In the genomic region with DNA sequence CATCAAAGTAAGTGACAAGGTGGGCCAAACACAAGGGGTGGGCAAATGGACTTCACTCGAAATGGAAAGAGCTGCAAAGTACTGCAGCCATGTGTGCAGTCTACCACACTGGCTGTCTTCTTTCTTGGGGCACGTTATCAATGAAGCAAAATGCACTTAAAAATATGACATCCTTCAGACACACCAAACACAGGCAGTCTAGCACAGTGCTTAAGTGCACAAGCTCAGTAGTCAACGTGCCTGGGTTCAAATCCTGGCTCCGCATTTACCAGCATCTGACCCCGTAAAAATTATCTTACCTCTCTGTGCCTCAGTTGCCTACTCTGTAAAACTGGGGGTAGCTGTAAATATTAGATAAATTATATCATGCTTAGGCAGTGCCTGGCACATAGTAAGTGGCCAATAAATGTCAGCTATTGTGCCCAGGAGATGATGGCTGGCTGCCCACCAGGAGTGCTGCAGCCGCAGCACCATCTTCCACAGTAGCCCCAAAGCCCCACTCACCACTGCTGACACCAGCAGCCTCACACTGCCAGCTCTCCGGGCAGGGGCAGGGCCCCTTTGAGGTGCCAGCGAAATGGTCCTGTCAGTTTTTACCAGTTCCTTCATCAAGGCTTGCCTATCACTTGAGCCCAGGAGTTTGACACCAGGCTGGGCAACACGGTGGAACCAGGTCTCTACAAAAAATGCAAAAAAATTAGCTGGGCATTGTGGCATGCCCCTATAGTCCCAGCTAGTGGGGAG, we compare ENCODE assay signal across 21 cellular contexts.
"Had no signal": no experiment of that assay in that cellular context is flagged by ENCODE, and none has a peak within 500 bp of the region (broad histone marks: within the 10 kb centered on the region; RNA-seq: fewer than 3 reads in every experiment).

No MANE protein-coding gene starts in this region.

- H3K36me3 Mint-ChIP-seq: activated naive CD8-positive, alpha-beta T cell; memory B cell; neural progenitor cell; T-cell; WTC11 had no signal

- H3K27me3 Mint-ChIP-seq: memory B cell; stimulated activated naive CD8-positive, alpha-beta T cell treated with anti-CD3 and anti-CD28 coated beads, Interleukin-15, Interleukin-2, amounts not matched to agents 100 ng/mL and 50 ng/mL, for 24 hours had no signal

- H3K27ac ChIP-seq: adrenal gland, ascending aorta, colonic mucosa, esophagus muscularis mucosa, heart right ventricle, neural progenitor cell, spleen, tibial nerve had no signal

- H3K27me3 ChIP-seq: adrenal gland, ascending aorta, breast epithelium, colonic mucosa, esophagus muscularis mucosa, heart right ventricle, spleen, tibial nerve had no signal

- H3K4me2 ChIP-seq: neural progenitor cell had no signal

- DNase-seq: activated gamma-delta T cell treated with Interleukin-2 at 50 U/mL for 16 hours; activated T-cell treated with anti-CD3 and anti-CD28 coated beads, Interleukin-2, amount 50 U/mL, for 1 hour; islet precursor cell; retina; spleen; stimulated activated CD4-positive, alpha-beta T cell treated with anti-CD3 and anti-CD28 coated beads, Interleukin-4, amount 100 ng/mL, for 1 hour; T-cell had no signal

- H3K4me3 Mint-ChIP-seq: neural progenitor cell; stimulated activated naive CD8-positive, alpha-beta T cell treated with anti-CD3 and anti-CD28 coated beads, Interleukin-15, Interleukin-2, amounts not matched to agents 100 ng/mL and 50 ng/mL, for 24 hours had no signal

- H3K4me1 Mint-ChIP-seq: WTC11 had no signal

- H3K9me3 ChIP-seq: adrenal gland, ascending aorta, breast epithelium, colonic mucosa, esophagus muscularis mucosa, spleen, tibial nerve had no signal

- H3K9me3 Mint-ChIP-seq: memory B cell; neural progenitor cell; stimulated activated naive CD8-positive, alpha-beta T cell treated with anti-CD3 and anti-CD28 coated beads, Interleukin-15, Interleukin-2, amounts not matched to agents 100 ng/mL and 50 ng/mL, for 24 hours; T-cell; WTC11 had no signal

- H3K27ac Mint-ChIP-seq: activated naive CD8-positive, alpha-beta T cell; progenitor cell of endocrine pancreas; stimulated activated naive CD8-positive, alpha-beta T cell treated with anti-CD3 and anti-CD28 coated beads, Interleukin-15, Interleukin-2, amounts not matched to agents 100 ng/mL and 50 ng/mL, for 24 hours; T-cell; WTC11 had no signal

- FAIRE-seq: TTC549 had no signal

- H3K36me3 ChIP-seq: adrenal gland, ascending aorta, breast epithelium, colonic mucosa, esophagus muscularis mucosa, heart right ventricle, neural progenitor cell, spleen, tibial nerve had no signal

- H3K4me3 ChIP-seq: adrenal gland, ascending aorta, colonic mucosa, esophagus muscularis mucosa, heart right ventricle, neural progenitor cell, spleen, tibial nerve had no signal

- ATAC-seq: heart right ventricle, T-cell, WTC11 had no signal

- H3K9ac ChIP-seq: neural progenitor cell had no signal

- H3K4me1 ChIP-seq: colonic mucosa, neural progenitor cell had no signal

- H2AFZ ChIP-seq: neural progenitor cell had no signal
